ENCODE assay signal across 10 cellular contexts in the genomic region with DNA sequence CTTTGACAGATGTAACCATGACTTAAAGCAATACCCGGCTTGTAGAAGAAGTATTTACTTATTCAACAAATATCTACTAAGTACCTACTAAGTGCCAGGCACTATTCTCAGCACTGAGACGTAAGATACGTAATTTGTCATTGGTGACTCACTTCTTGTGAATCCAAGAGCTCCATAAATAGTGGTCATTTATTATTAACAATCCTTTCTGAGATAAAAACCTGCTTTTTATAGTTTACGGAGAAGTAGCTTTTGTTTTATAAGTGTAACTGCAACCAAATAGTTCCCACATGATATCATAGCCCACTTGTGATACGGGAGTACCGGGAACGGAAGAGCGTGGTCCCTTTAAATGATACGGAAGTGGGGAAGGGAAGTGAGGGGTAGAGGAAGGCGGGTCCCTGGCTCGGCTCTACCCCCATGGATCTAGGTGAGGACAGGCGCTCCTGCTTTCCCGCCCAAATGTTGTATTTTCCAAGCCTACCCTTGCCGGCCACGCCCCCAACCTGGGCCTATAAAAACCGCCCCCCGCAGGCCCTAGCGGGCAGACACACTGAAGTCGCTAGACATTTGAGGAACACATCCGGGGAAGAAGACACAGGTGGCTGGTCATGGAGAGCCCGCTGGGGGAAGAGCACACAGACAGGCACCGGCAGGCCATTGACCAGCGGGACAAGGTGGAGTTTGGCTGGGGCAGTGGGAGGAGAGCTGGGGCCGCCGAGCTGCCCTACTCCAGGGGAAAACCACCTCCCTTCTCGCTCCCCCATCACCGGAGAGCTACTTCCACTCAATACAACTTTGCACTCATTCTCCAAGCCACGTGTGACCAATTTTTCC. TPM values are rescaled to one million over a fixed set of nuclear protein-coding genes. Genes with fewer than 3 reads are reported as not detected.
DNase-seq lines count a peak whose midpoint lies in the region; ATAC-seq, FAIRE-seq and TF ChIP-seq lines count a peak whose summit lies in the region.
"Had no signal": no experiment of that assay in that cellular context is flagged by ENCODE, and none has a peak within 500 bp of the region (broad histone marks: within the 10 kb centered on the region; RNA-seq: fewer than 3 reads in every experiment).

Gene SAMMSON (plus strand): TSS at position 543 of the 837 bp plus-strand sequence.

- H3K27ac ChIP-seq in PC-3 (ENCODE audit: low read length) (no peak within 1 kb of the TSS), ovary (peak within 1 kb of the TSS in 1 of 2 donors; percentile 6)

- no peaks in the 10 kb centered on the region for H3K27me3 Mint-ChIP-seq in endothelial cell (ENCODE audit: unreplicated experiment)

- H3K9me3 ChIP-seq in PC-3 (ENCODE audit: low read length) (no peaks in the 10 kb centered on the region), ovary (no peaks in the 10 kb centered on the region)

- peak within 1 kb of the TSS; percentile 15 for H3K27ac Mint-ChIP-seq in endothelial cell (ENCODE audit: unreplicated experiment)

- H3K79me2 ChIP-seq in PC-3 (ENCODE audit: low read length), result no peaks in the 10 kb centered on the region

- H3K27me3 ChIP-seq in PC-3 (ENCODE audit: low read length), result no peaks in the 10 kb centered on the region
- no peaks in the 10 kb centered on the region for H3K27me3 ChIP-seq in ovary

- H3K4me1 Mint-ChIP-seq in endothelial cell (ENCODE audit: unreplicated experiment), result peaks cover 21% of the 10 kb centered on the region

- POLR2A ChIA-PET in PC-3 (lab: Charles Lee; ENCODE audit: unreplicated experiment), result no interaction called here

- H3K4me3 Mint-ChIP-seq in endothelial cell (ENCODE audit: unreplicated experiment), result no peak within 1 kb of the TSS

- CTCF ChIA-PET in PC-3 (lab: Charles Lee), result no interaction called here

- no peaks in the 10 kb centered on the region for H3K9me3 Mint-ChIP-seq in endothelial cell (ENCODE audit: unreplicated experiment)

- H3K4me2 ChIP-seq in PC-3 (ENCODE audit: low read length), result no peak within 1 kb of the TSS

- no peak within 1 kb of the TSS for H3K9ac ChIP-seq in PC-3 (ENCODE audit: low read length)

- FAIRE-seq in frontal cortex (lab: Jason Lieb, UNC), result no peak
- FAIRE-seq: G401.6 had no signal

- TF ChIP-seq CTCF in PC-3 (conservative IDR thresholded peaks at IDR 0.05; ENCODE audit: low read depth, low read length) (no peak), endothelial cell (IDR thresholded peaks at IDR 0.05; ENCODE audit: unreplicated experiment) (no peak), ovary (IDR thresholded peaks at IDR 0.05) (no peak)

- H3K4me3 ChIP-seq in PC-3 (ENCODE audit: low read length), result no peak within 1 kb of the TSS
- H3K4me3 ChIP-seq in ovary, result peak within 1 kb of the TSS; percentile 17

- no peaks in the 10 kb centered on the region for H3F3A ChIP-seq in PC-3 (ENCODE audit: low read length, unreplicated experiment)

- H3K9me2 ChIP-seq in PC-3 (replicated peaks; ENCODE audit: low read length), result no peaks in the 10 kb centered on the region

- BruUV-seq in PC-3 (replicated peaks; lab: Mats Ljungman, UMichigan), result no TSS peak

- ATAC-seq in PC-3, result no peak; the same call in 1 of the 2 replicates

- DNase-seq in DMS114 treated with DMSO at 0.1 percent for 48 hours (lab: John Stamatoyannopoulos, UW; ENCODE audit: unreplicated experiment), result peak; percentile 67
- DNase-seq in PC-3, result peak; percentile 17
- DNase-seq in endothelial cell (ENCODE audit: low spot score), result no peak
- DNase-seq in ovary, result peak; percentile 69 to 84 (median 77)
- DNase-seq in D341Med (ENCODE audit: low spot score), result no peak
- DNase-seq in DMS79 treated with DMSO at 0.1 percent for 48 hours (lab: John Stamatoyannopoulos, UW), result no peak
- DNase-seq in frontal cortex (ENCODE audit: low spot score in 2 of 2), result no peak
- DNase-seq in stimulated activated CD4-positive, alpha-beta T cell treated with anti-CD3 and anti-CD28 coated beads, Interleukin-4, amount 100 ng/mL, for 1 hour, result no peak
- DNase-seq: NCI-H1092 had no signal

- H2AFZ ChIP-seq in PC-3 (ENCODE audit: low read length), result no peak within 1 kb of the TSS

- WGBS in ovary, 3 donors, result 47 to 55% (median 48%) methylated on average over 28 of the region's 28 CpGs

- intact Hi-C loops in PC-3 (cut with micrococcal nuclease) (no loop called here), ovary (cut with DNase I) (no loop called here)

- no peak for TF ChIP-seq EP300 in ovary (IDR thresholded peaks at IDR 0.05)

- no peaks in the 10 kb centered on the region; the same call in 1 of the 2 replicates for H3K4me1 ChIP-seq in PC-3 (ENCODE audit: insufficient read depth, low read length)
- peaks cover 3% of the 10 kb centered on the region for H3K4me1 ChIP-seq in ovary (ENCODE audit: insufficient read depth)

- no peaks in the 10 kb centered on the region for H4K20me1 ChIP-seq in PC-3 (ENCODE audit: low read length)

- H3K36me3 Mint-ChIP-seq in endothelial cell (ENCODE audit: low read depth, unreplicated experiment), result no peaks in the 10 kb centered on the region

- no peaks in the 10 kb centered on the region for H3K36me3 ChIP-seq in PC-3 (ENCODE audit: low read depth, low read length)
- H3K36me3 ChIP-seq in ovary, result no peaks in the 10 kb centered on the region

- no peak for TF ChIP-seq POLR2A in ovary (IDR thresholded peaks at IDR 0.05)

RNA-seq across cellular contexts. Expression of gene SAMMSON, which starts in this region (rescaled TPM):
- total RNA-seq in PC-3 (2014; rRNA removed) (not detected in 2 replicates), endothelial cell (ENCODE audit: unreplicated experiment) (not detected), ovary (under 1 TPM in 6 of 7 donors, not detected in 1; 0.20 to 0.57 (median 0.31) TPM), frontal cortex (not detected)
- polyA plus RNA-seq in ovary, result under 1 TPM; 0.23 to 0.38 TPM

Comparison
In these comparisons a context has a peak if more than half of its experiments do, and no peak if none do; other contexts are left out.
1. Peak in DNase-seq in PC-3; RNA of the gene not detected or under 1 TPM.
2. Peak in DNase-seq and H3K4me3 ChIP-seq in ovary; RNA of the gene not detected or under 1 TPM.